In genomic region chr1:32964461-32965250, GRCh38 we compare ENCODE assay signal across 7 cellular contexts. TPM values are rescaled to one million over a fixed set of nuclear protein-coding genes. Genes with fewer than 3 reads are reported as not detected.
DNase-seq lines count a peak whose midpoint lies in the region; ATAC-seq, FAIRE-seq and TF ChIP-seq lines count a peak whose summit lies in the region.

TSS of gene RNF19B (minus strand) at chr1:32964809. CDS start at chr1:32964685, 124 bp downstream.

- FAIRE-seq in TTC549 (lab: Jason Lieb, UNC) = peak; percentile 37

- peak; percentile 95 to 98 (median 96) for TF ChIP-seq POLR2A in body of pancreas (IDR thresholded peaks at IDR 0.05)
- peak; percentile 99 for TF ChIP-seq POLR2A in gastrocnemius medialis (IDR thresholded peaks at IDR 0.05)

- H3K4me3 ChIP-seq in body of pancreas = peak within 1 kb of the TSS; percentile 68 to 88
- peak within 1 kb of the TSS; percentile 62; the same call in 1 of the 2 replicates for H3K4me3 ChIP-seq in iPS DF 6.9 (ENCODE audit: low read length)
- H3K4me3 ChIP-seq in gastrocnemius medialis = peak within 1 kb of the TSS; percentile 66 to 85 (median 72)

- peaks cover 27% of the 10 kb centered on the region for H3K4me1 ChIP-seq in body of pancreas
- 0 out of 2 replicates have a peak, but pooled peaks cover 3% of the 10 kb centered on the region for H3K4me1 ChIP-seq in iPS DF 6.9 (ENCODE audit: control insufficient read depth, insufficient read depth, low read length)
- peaks cover 22 to 29% of the 10 kb centered on the region in 2 donors for H3K4me1 ChIP-seq in gastrocnemius medialis

- H3K27me3 ChIP-seq in body of pancreas (no peaks in the 10 kb centered on the region), iPS DF 6.9 (ENCODE audit: control insufficient read depth, insufficient read depth, low read length) (no peaks in the 10 kb centered on the region), gastrocnemius medialis (peaks cover 0 to 6% (median 0%) of the 10 kb centered on the region in 3 donors)

- ATAC-seq in GM18519 (IDR thresholded peaks at IDR 0.05; ENCODE audit: low FRiP score, unreplicated experiment) = peak; percentile 65
- peak; percentile 50 for ATAC-seq in HG03060 (IDR thresholded peaks at IDR 0.05; ENCODE audit: low read depth, unreplicated experiment)
- ATAC-seq in body of pancreas = peak; percentile 97
- peak; percentile 89 to 90 for ATAC-seq in gastrocnemius medialis

- H3K9me3 ChIP-seq in body of pancreas = no peaks in the 10 kb centered on the region
- no peaks in the 10 kb centered on the region for H3K9me3 ChIP-seq in iPS DF 6.9 (ENCODE audit: control insufficient read depth, insufficient read depth, low read length)
- H3K9me3 ChIP-seq in gastrocnemius medialis = peaks cover 0 to 2% (median 0%) of the 10 kb centered on the region in 3 donors

- WGBS in body of pancreas, 2 donors = 0 to 2% methylated on average over 5 to 76 of the region's 83 CpGs
- no CpG with 5 or more reads among the region's 83 CpGs for WGBS in iPS DF 6.9 (ENCODE audit: insufficient coverage, insufficient read length)

- peak within 1 kb of the TSS; percentile 88 to 95 (median 90) for H3K27ac ChIP-seq in body of pancreas
- no peak within 1 kb of the TSS for H3K27ac ChIP-seq in iPS DF 6.9 (ENCODE audit: low read length)
- peak within 1 kb of the TSS; percentile 70 to 92 (median 90) for H3K27ac ChIP-seq in gastrocnemius medialis

- intact Hi-C loops in body of pancreas (cut with DNase I) (no loop called here), gastrocnemius medialis (cut with DNase I; ENCODE audit: low total_unique reads) (loop anchor here (1.0 to 5.0 kb wide), 3 partner anchors 43 to 91 kb away; partner anchors contain the start of gene AK2)

- in situ Hi-C loops in gastrocnemius medialis (cut with MboI; ENCODE audit: low sequenced_read_pairs in 4 of 4) = no loop called here

- TF ChIP-seq CTCF in body of pancreas (IDR thresholded peaks at IDR 0.05) (peak in 1 of 7 experiments; percentile 43), gastrocnemius medialis (IDR thresholded peaks at IDR 0.05 in 4 of 5, conservative IDR thresholded peaks at IDR 0.05 in 1 of 5) (peak in 3 of 5 experiments; percentile 16 to 57 (median 20))

- peak; percentile 97 for DNase-seq in NCI-H2107 treated with DMSO at 0.1 percent for 48 hours (lab: John Stamatoyannopoulos, UW; ENCODE audit: unreplicated experiment)
- DNase-seq in body of pancreas = peak; percentile 96 to 97 (median 97)
- DNase-seq in iPS DF 6.9 (ENCODE audit: low read depth, low spot score) = peak; percentile 86
- DNase-seq in gastrocnemius medialis = peak; percentile 92 to 93

- no peaks in the 10 kb centered on the region for H3K36me3 ChIP-seq in body of pancreas (replicated peaks in 1 of 2; ENCODE audit: insufficient read depth in 1 of 2, low read depth in 2 of 2)
- no peaks in the 10 kb centered on the region for H3K36me3 ChIP-seq in iPS DF 6.9 (ENCODE audit: control insufficient read depth, insufficient read depth, low read length)
- H3K36me3 ChIP-seq in gastrocnemius medialis = no peaks in the 10 kb centered on the region

RNA-seq across cellular contexts. Expression of gene RNF19B, which starts in this region (rescaled TPM):
- total RNA-seq in body of pancreas (10 to 100 TPM in 1 of 2 donors, 1 to 10 TPM in 1; 7.5 to 19.8 TPM), gastrocnemius medialis (10 to 100 TPM; 22.7 to 34.4 (median 28.6) TPM)
